Comparison of ENCODE assay signal across 9 cellular contexts in the genomic region with DNA sequence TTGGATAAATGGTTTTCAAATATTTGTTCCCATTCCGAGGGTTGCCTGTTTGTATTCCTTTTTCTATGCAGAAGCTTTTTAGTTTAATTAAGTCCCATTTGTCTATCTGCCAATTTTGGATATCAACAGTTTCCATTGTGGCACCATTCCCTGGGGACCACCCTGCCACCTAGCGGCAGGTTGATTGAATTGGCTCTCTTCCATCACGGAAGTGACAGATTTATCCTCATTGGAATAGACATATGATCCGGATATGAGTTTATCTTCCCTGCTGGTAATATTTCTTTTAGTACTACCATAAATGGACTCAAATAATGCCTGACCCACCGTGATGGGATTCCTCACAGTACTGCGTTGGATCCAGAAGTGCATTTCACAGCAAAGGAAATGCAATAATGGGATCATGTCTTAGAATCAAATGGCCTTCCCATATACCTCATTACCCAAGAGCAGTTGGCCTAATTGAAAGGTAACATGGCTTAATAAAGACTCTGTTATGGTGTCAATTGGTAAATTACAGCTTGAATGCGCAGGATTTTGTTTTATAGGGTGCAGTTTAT.
A peak's percentile ranks its signal among the peaks of the same experiment; 100 is the strongest.
DNase-seq lines count a peak whose midpoint lies in the region; ATAC-seq and TF ChIP-seq lines count a peak whose summit lies in the region.
"Had no signal": no experiment of that assay in that cellular context is flagged by ENCODE, and none has a peak within 500 bp of the region (broad histone marks: within the 10 kb centered on the region; RNA-seq: fewer than 3 reads in every experiment).

No MANE protein-coding gene starts in this region.

- H3K27ac ChIP-seq in GM23338 (ENCODE audit: low read depth) (no peak overlapping the region), mammary epithelial cell (ENCODE audit: insufficient read depth, low read depth, low read length) (no peak overlapping the region), uterus (no peak overlapping the region)

- H3K9me3 Mint-ChIP-seq in GM23338 (no peaks in the 10 kb centered on the region), nephron progenitor cell (peaks cover 20% of the 10 kb centered on the region), T-cell (peaks cover 13 to 33% (median 16%) of the 10 kb centered on the region in 3 donors)

- BruUV-seq in mammary epithelial cell (replicated peaks; lab: Mats Ljungman, UMichigan), result no TSS peak

- dilution Hi-C loops in mammary epithelial cell (cut with HindIII; ENCODE audit: low sequenced_read_pairs), result no loop called here

- H3K9me2 ChIP-seq in GM23338 (ENCODE audit: insufficient read depth), result no peaks in the 10 kb centered on the region

- DNase-seq in Caki2 (ENCODE audit: low read depth), result peak; percentile 29
- peak; percentile 65 for DNase-seq in GM23338 (ENCODE audit: low spot score)
- DNase-seq in NCI-H460 (ENCODE audit: extremely low read depth, low read depth), result peak; percentile 17
- DNase-seq in mammary epithelial cell, result peak; percentile 62
- peak; percentile 67 for DNase-seq in nephron progenitor cell
- no peak for DNase-seq in T-cell
- DNase-seq in uterus, result no peak

- H3F3A ChIP-seq in GM23338 (replicated peaks; ENCODE audit: low read depth), result no peaks in the 10 kb centered on the region

- no peak overlapping the region for H3K9ac ChIP-seq in mammary epithelial cell (ENCODE audit: insufficient read depth, low read length)

- H3K27me3 Mint-ChIP-seq in GM23338 (ENCODE audit: insufficient read depth, low read depth, poor library complexity), result no peaks in the 10 kb centered on the region
- H3K27me3 Mint-ChIP-seq in nephron progenitor cell (ENCODE audit: low read depth, poor library complexity), result peaks cover 4% of the 10 kb centered on the region
- no peaks in the 10 kb centered on the region for H3K27me3 Mint-ChIP-seq in T-cell
- H3K27me3 Mint-ChIP-seq: IgD-negative memory B cell had no signal

- H3K4me3 Mint-ChIP-seq in GM23338 (no peak overlapping the region), nephron progenitor cell (no peak overlapping the region), T-cell (no peak overlapping the region)
- H3K4me3 Mint-ChIP-seq: IgD-negative memory B cell had no signal

- H3K4me3 ChIP-seq in GM23338 (no peak overlapping the region), mammary epithelial cell (replicated peaks in 1 of 3; ENCODE audit: insufficient read depth in 1 of 3, low read depth in 2 of 3, low read length in 3 of 3) (no peak overlapping the region), uterus (no peak overlapping the region)

- H3K4me1 ChIP-seq in GM23338 (ENCODE audit: insufficient read depth) (no peaks in the 10 kb centered on the region), mammary epithelial cell (ENCODE audit: insufficient read depth, low read length) (no peaks in the 10 kb centered on the region), uterus (no peaks in the 10 kb centered on the region)

- H3K27me3 ChIP-seq in GM23338 (ENCODE audit: insufficient read depth) (no peaks in the 10 kb centered on the region), mammary epithelial cell (ENCODE audit: insufficient read depth, low read length) (no peaks in the 10 kb centered on the region), uterus (no peaks in the 10 kb centered on the region)

- no peak for TF ChIP-seq POLR2A in uterus (IDR thresholded peaks at IDR 0.05)

- H3K79me2 ChIP-seq in GM23338 (replicated peaks; ENCODE audit: insufficient read depth), result no peaks in the 10 kb centered on the region
- H3K79me2 ChIP-seq in mammary epithelial cell (ENCODE audit: insufficient read depth, low read length), result no peaks in the 10 kb centered on the region

- no peaks in the 10 kb centered on the region for H3K36me3 ChIP-seq in GM23338 (ENCODE audit: insufficient read depth)
- no peaks in the 10 kb centered on the region for H3K36me3 ChIP-seq in mammary epithelial cell (ENCODE audit: insufficient read depth, low read length)
- no peaks in the 10 kb centered on the region for H3K36me3 ChIP-seq in uterus

- H3K9me3 ChIP-seq in mammary epithelial cell (replicated peaks; ENCODE audit: insufficient read depth, low read length), result no peaks in the 10 kb centered on the region
- H3K9me3 ChIP-seq in uterus, result no peaks in the 10 kb centered on the region

- intact Hi-C loops in mammary epithelial cell (cut with micrococcal nuclease) (loop anchor here (1.0 to 10.0 kb wide), 8 partner anchors 152 to 927 kb away; no protein-coding TSS in a partner anchor), uterus (cut with DNase I; ENCODE audit: low total_unique reads) (no loop called here)

- ATAC-seq in GM23338, result peak; percentile 53
- no peak for ATAC-seq in GM21619 (IDR thresholded peaks at IDR 0.05; ENCODE audit: unreplicated experiment)
- ATAC-seq in T-cell (replicated peaks in 1 of 4), result no peak

- CTCF ChIA-PET in mammary epithelial cell (lab: Charles Lee; ENCODE audit: low non-redundant PET) (no interaction called here), T-cell (lab: Charles Lee) (no interaction called here)

- in situ Hi-C loops in Caki2 (cut with HindIII; ENCODE audit: low pct_unique_long_range_greater_than_20kb, low sequenced_read_pairs), result no loop called here
- in situ Hi-C loops in mammary epithelial cell (cut with MboI; ENCODE audit: low sequenced_read_pairs in 2 of 2), result loop anchor here in 1 of 2 donors (10.0 kb wide), 1 partner anchor 270 kb away; no protein-coding TSS in a partner anchor

- POLR2A ChIA-PET in T-cell (lab: Charles Lee), result no interaction called here

- H3K4me1 Mint-ChIP-seq in GM23338, result no peaks in the 10 kb centered on the region
- no peaks in the 10 kb centered on the region for H3K4me1 Mint-ChIP-seq in nephron progenitor cell
- H3K4me1 Mint-ChIP-seq in T-cell, result no peaks in the 10 kb centered on the region
- H3K4me1 Mint-ChIP-seq: IgD-negative memory B cell had no signal

- TF ChIP-seq CTCF in GM23338 (conservative IDR thresholded peaks at IDR 0.05; ENCODE audit: low read depth in 2 of 2) (peak; percentile 93 to 99), mammary epithelial cell (conservative IDR thresholded peaks at IDR 0.05 in 1 of 2, IDR thresholded peaks at IDR 0.05 in 1 of 2; ENCODE audit: extremely low read depth in 1 of 2, insufficient read depth in 1 of 2, low read depth in 1 of 2, low read length in 2 of 2) (peak; percentile 69 to 77), nephron progenitor cell (IDR thresholded peaks at IDR 0.05) (peak; percentile 77), uterus (IDR thresholded peaks at IDR 0.05) (no peak)

- H4K20me1 ChIP-seq in GM23338 (replicated peaks; ENCODE audit: insufficient read depth), result no peaks in the 10 kb centered on the region
- no peaks in the 10 kb centered on the region for H4K20me1 ChIP-seq in mammary epithelial cell (ENCODE audit: insufficient read depth, low read length)

- H3K27ac Mint-ChIP-seq in GM23338, result no peak overlapping the region
- no peak overlapping the region for H3K27ac Mint-ChIP-seq in nephron progenitor cell
- no peak overlapping the region for H3K27ac Mint-ChIP-seq in T-cell
- H3K27ac Mint-ChIP-seq: IgD-negative memory B cell had no signal

- no peak overlapping the region; the same call in 1 of the 2 replicates for H2AFZ ChIP-seq in GM23338
- H2AFZ ChIP-seq in mammary epithelial cell (ENCODE audit: low read depth, low read length), result peak overlapping the region; percentile 86

- WGBS in mammary epithelial cell (ENCODE audit: low coverage, missing lambda C conversion rate), result 19% methylated on average over 7 of the region's 7 CpGs

- H3K4me2 ChIP-seq in GM23338 (no peak overlapping the region), mammary epithelial cell (ENCODE audit: insufficient read depth, low read depth, low read length) (no peak overlapping the region)

- H3K36me3 Mint-ChIP-seq in GM23338 (ENCODE audit: low read depth) (no peaks in the 10 kb centered on the region), nephron progenitor cell (ENCODE audit: low read depth) (peaks cover 9% of the 10 kb centered on the region), T-cell (no peaks in the 10 kb centered on the region)
- H3K36me3 Mint-ChIP-seq: IgD-negative memory B cell had no signal

TF ChIP-seq in GM23338, 12 proteins besides CTCF, POLR2A, EP300 and RAD21 (continues in another document):
- TF ChIP-seq EZH2phosphoT487 (IDR thresholded peaks at IDR 0.05; ENCODE audit: unreplicated experiment) (no peak), STAT1 (IDR thresholded peaks at IDR 0.05; ENCODE audit: unreplicated experiment) (no peak), NANOG (IDR thresholded peaks at IDR 0.05; ENCODE audit: borderline replicate concordance) (no peak), ZNF114 (CRISPR knock-in tag; IDR thresholded peaks at IDR 0.05) (no peak), EZH2 (IDR thresholded peaks at IDR 0.05; ENCODE audit: low read depth, unreplicated experiment) (no peak), POLR2AphosphoS5 (IDR thresholded peaks at IDR 0.05; ENCODE audit: low read depth) (no peak), ZNF331 (CRISPR knock-in tag; IDR thresholded peaks at IDR 0.05; ENCODE audit: low read depth) (no peak)
- TF ChIP-seq, protein P1, sequence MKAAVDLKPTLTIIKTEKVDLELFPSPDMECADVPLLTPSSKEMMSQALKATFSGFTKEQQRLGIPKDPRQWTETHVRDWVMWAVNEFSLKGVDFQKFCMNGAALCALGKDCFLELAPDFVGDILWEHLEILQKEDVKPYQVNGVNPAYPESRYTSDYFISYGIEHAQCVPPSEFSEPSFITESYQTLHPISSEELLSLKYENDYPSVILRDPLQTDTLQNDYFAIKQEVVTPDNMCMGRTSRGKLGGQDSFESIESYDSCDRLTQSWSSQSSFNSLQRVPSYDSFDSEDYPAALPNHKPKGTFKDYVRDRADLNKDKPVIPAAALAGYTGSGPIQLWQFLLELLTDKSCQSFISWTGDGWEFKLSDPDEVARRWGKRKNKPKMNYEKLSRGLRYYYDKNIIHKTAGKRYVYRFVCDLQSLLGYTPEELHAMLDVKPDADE (IDR thresholded peaks at IDR 0.05), result no peak

Comparison
In these comparisons a context has a peak if more than half of its experiments do, and no peak if none do; other contexts are left out.
1. DNase-seq: peak in Caki2 (single experiment), GM23338 (single experiment), NCI-H460 (single experiment), mammary epithelial cell (single experiment) and nephron progenitor cell (single experiment); none in T-cell (0 of 34) and uterus (0 of 2).
2. CTCF ChIP-seq: peak in GM23338 (2 of 2), mammary epithelial cell (2 of 2) and nephron progenitor cell (single experiment); none in uterus (0 of 4).